ENCODE assay signal across 8 cellular contexts in genomic region chr9:33264473-33265177, GRCh38. TPM values are rescaled to one million over a fixed set of nuclear protein-coding genes. Genes with fewer than 3 reads are reported as not detected.
DNase-seq lines count a peak whose midpoint lies in the region; ATAC-seq and TF ChIP-seq lines count a peak whose summit lies in the region.

TSS of gene BAG1 (minus strand) at chr9:33264708.
TSS of gene CHMP5 (plus strand) at chr9:33265049. CDS start at chr9:33265079, 30 bp downstream.

- H3K27ac ChIP-seq in Panc1 (ENCODE audit: low read length) (peak within 1 kb of the TSS; percentile 97), esophagus (ENCODE audit: low read depth in 2 of 2, low read length in 1 of 2) (peak within 1 kb of the TSS; percentile 95 to 96)

- H3K36me3 Mint-ChIP-seq in activated T-cell treated with anti-CD3 and anti-CD28 coated beads, Interleukin-2, amount 50 U/mL, for 4 hours (ENCODE audit: insufficient read depth): peaks cover 46% of the 10 kb centered on the region

- H3K9me3 Mint-ChIP-seq in activated T-cell treated with anti-CD3 and anti-CD28 coated beads, Interleukin-2, amount 50 U/mL, for 4 hours: no peaks in the 10 kb centered on the region

- POLR2A ChIA-PET in Panc1 (lab: Charles Lee): no interaction called here

- no peaks in the 10 kb centered on the region for H3K27me3 Mint-ChIP-seq in activated T-cell treated with anti-CD3 and anti-CD28 coated beads, Interleukin-2, amount 50 U/mL, for 4 hours (ENCODE audit: low read depth)

- H3K27me3 ChIP-seq in Panc1 (ENCODE audit: control insufficient read depth, insufficient read depth, low read length) (no peaks in the 10 kb centered on the region), esophagus (ENCODE audit: control insufficient read depth in 1 of 2, insufficient read depth in 2 of 2, low read length in 2 of 2) (no peaks in the 10 kb centered on the region), mucosa of stomach (ENCODE audit: control insufficient read depth, insufficient read depth, low read length) (no peaks in the 10 kb centered on the region)

- ATAC-seq in GM21723 (IDR thresholded peaks at IDR 0.05; ENCODE audit: unreplicated experiment) (peak; percentile 87), Panc1 (peak; percentile 97)
- ATAC-seq in activated T-cell treated with anti-CD3 and anti-CD28 coated beads, Interleukin-2, amount 50 U/mL, for 4 hours: peak; percentile 90 to 91

- no TSS peak for BruUV-seq in Panc1 (replicated peaks; lab: Mats Ljungman, UMichigan)

- H3K36me3 ChIP-seq in Panc1 (ENCODE audit: control insufficient read depth, insufficient read depth, low read length) (peaks cover 39% of the 10 kb centered on the region), esophagus (ENCODE audit: control insufficient read depth in 2 of 2, insufficient read depth in 2 of 2, low read length in 1 of 2) (peaks cover 4% of the 10 kb centered on the region in 2 donors), mucosa of stomach (ENCODE audit: control insufficient read depth, insufficient read depth, low read length) (no peaks in the 10 kb centered on the region)

- H3K9ac ChIP-seq in mucosa of stomach (ENCODE audit: low read length): peak within 1 kb of the TSS; percentile 98

- CTCF ChIA-PET in Panc1 (lab: Charles Lee): no interaction called here

- peak within 1 kb of the TSS; percentile 95 for H3K4me3 Mint-ChIP-seq in activated T-cell treated with anti-CD3 and anti-CD28 coated beads, Interleukin-2, amount 50 U/mL, for 4 hours

- DNase-seq in DMS79 (lab: John Stamatoyannopoulos, UW) (peak; percentile 99), KG1 (lab: John Stamatoyannopoulos, UW) (peak; percentile 98), Panc1 (ENCODE audit: low read depth, low spot score) (peak; percentile 95)
- peak; percentile 100 for DNase-seq in activated T-cell treated with anti-CD3 and anti-CD28 coated beads, Interleukin-2, amount 50 U/mL, for 4 hours
- peak; percentile 99 to 100 for DNase-seq in stimulated activated CD8-positive, alpha-beta memory T cell treated with anti-CD3 and anti-CD28 coated beads, Interleukin-7, amount 100 ng/mL, for 1 hour (ENCODE audit: low read depth in 2 of 2)

- in situ Hi-C loops in Panc1 (cut with HindIII; ENCODE audit: low pct_unique_long_range_greater_than_20kb, low sequenced_read_pairs): no loop called here

- H3K4me3 ChIP-seq in Panc1 (ENCODE audit: low read depth in 2 of 2, low read length in 2 of 2): peak within 1 kb of the TSS; percentile 92 to 96
- peak within 1 kb of the TSS; percentile 97 to 98 for H3K4me3 ChIP-seq in esophagus (ENCODE audit: low read depth in 1 of 2, low read length in 2 of 2)
- peak within 1 kb of the TSS; percentile 95 for H3K4me3 ChIP-seq in mucosa of stomach (ENCODE audit: low read length)

- TF ChIP-seq CTCF in Panc1 (IDR thresholded peaks at IDR 0.05): no peak; the same call in 1 of the 2 replicates

- WGBS in esophagus, 2 donors: 0 to 1% methylated on average over 31 to 67 of the region's 67 CpGs

- peaks cover 41% of the 10 kb centered on the region for H3K4me1 Mint-ChIP-seq in activated T-cell treated with anti-CD3 and anti-CD28 coated beads, Interleukin-2, amount 50 U/mL, for 4 hours (ENCODE audit: low read depth)

- intact Hi-C loops in Panc1 (cut with micrococcal nuclease; ENCODE audit: unreplicated experiment): no loop called here

- H3K9me3 ChIP-seq in Panc1 (ENCODE audit: control insufficient read depth, insufficient read depth, low read depth, low read length) (no peaks in the 10 kb centered on the region), esophagus (ENCODE audit: control insufficient read depth in 2 of 2, insufficient read depth in 1 of 2, low read depth in 1 of 2, low read length in 1 of 2) (no peaks in the 10 kb centered on the region), mucosa of stomach (ENCODE audit: control insufficient read depth, low read length) (no peaks in the 10 kb centered on the region)

- H3K4me1 ChIP-seq in Panc1 (ENCODE audit: control insufficient read depth, insufficient read depth, low read length): peaks cover 15% of the 10 kb centered on the region
- H3K4me1 ChIP-seq in esophagus (ENCODE audit: control insufficient read depth in 2 of 2, insufficient read depth in 2 of 2, low read length in 1 of 2): peaks cover 2 to 6% of the 10 kb centered on the region in 2 donors
- peaks cover 9% of the 10 kb centered on the region for H3K4me1 ChIP-seq in mucosa of stomach (ENCODE audit: control insufficient read depth, insufficient read depth, low read length)

RNA-seq across cellular contexts. Expression of gene BAG1, which starts in this region (rescaled TPM):
- 95.8 TPM for total RNA-seq in Panc1 (2021; ENCODE audit: unreplicated experiment)
- 103 TPM for polyA plus RNA-seq in Panc1 (2012; ENCODE audit: insufficient read length)
- 100 to 1,000 TPM; 115 to 133 (median 117) TPM for total RNA-seq in activated T-cell treated with anti-CD3 and anti-CD28 coated beads, Interleukin-2, amount 50 U/mL, for 4 hours
- polyA plus RNA-seq in esophagus: 100 to 1,000 TPM in 1 of 2 donors, 10 to 100 TPM in 1; 63.5 to 102 TPM

RNA-seq across cellular contexts. Expression of gene CHMP5, which starts in this region (rescaled TPM):
- 74.5 TPM for total RNA-seq in Panc1 (2021; ENCODE audit: unreplicated experiment)
- 65.4 TPM for polyA plus RNA-seq in Panc1 (2012; ENCODE audit: insufficient read length)
- total RNA-seq in activated T-cell treated with anti-CD3 and anti-CD28 coated beads, Interleukin-2, amount 50 U/mL, for 4 hours: 10 to 100 TPM; 45.0 to 59.5 (median 46.8) TPM
- polyA plus RNA-seq in esophagus: 10 to 100 TPM; 59.9 to 64.2 TPM

Comparison
In these comparisons a context has a peak if more than half of its experiments do, and no peak if none do; other contexts are left out.
1. Peak in every context shown above with its lines: DNase-seq, ATAC-seq, H3K4me3 ChIP-seq and H3K27ac ChIP-seq.